In genomic region chr4:6029254-6029653, GRCh38 we compare ENCODE assay signal across 39 cellular contexts. TPM values are rescaled to one million over a fixed set of nuclear protein-coding genes. Genes with fewer than 3 reads are reported as not detected.
"Had no signal": no experiment of that assay in that cellular context is flagged by ENCODE, and none has a peak within 500 bp of the region (broad histone marks: within the 10 kb centered on the region; RNA-seq: fewer than 3 reads in every experiment).

No MANE protein-coding gene starts in this region.

- H3K36me3 ChIP-seq: brain microvascular endothelial cell had no signal

- FAIRE-seq: RCC 7860 had no signal

- H3K27ac ChIP-seq: brain microvascular endothelial cell, KMS-11, PC-9, RWPE1, VCaP had no signal

- H3K9ac ChIP-seq: KMS-11 had no signal

- H3K27me3 ChIP-seq: brain microvascular endothelial cell had no signal

- DNase-seq: activated CD4-positive, alpha-beta T cell treated with anti-CD3 and anti-CD28 coated beads for 1 hour; activated CD4-positive, alpha-beta T cell treated with anti-CD3 and anti-CD28 coated beads for 48 hours; activated CD4-positive, CD25-positive, alpha-beta regulatory T cell; activated CD8-positive, alpha-beta T cell treated with anti-CD3 and anti-CD28 coated beads for 36 hours; activated effector memory CD4-positive, alpha-beta T cell treated with anti-CD3 and anti-CD28 coated beads, Interleukin-2, amount 50 U/mL, for 16 hours; activated naive CD4-positive, alpha-beta T cell; activated naive CD4-positive, alpha-beta T cell treated with anti-CD3 and anti-CD28 coated beads, Interleukin-2, amount 50 U/mL, for 16 hours; activated naive CD8-positive, alpha-beta T cell treated with anti-CD3 and anti-CD28 coated beads for 36 hours; activated T-cell treated with anti-CD3 and anti-CD28 coated beads, Interleukin-2, amount 50 U/mL, for 1 hour; activated T-cell treated with anti-CD3 and anti-CD28 coated beads, Interleukin-2, amount 50 U/mL, for 72 hours; amniotic stem cell; brain microvascular endothelial cell; central memory CD4-positive, alpha-beta T cell; MM.1S; MV-4-11; NCI-H1092; NCI-H1417; NCI-H146; NCI-H187; NCI-H2029 treated with DMSO at 0.1 percent for 48 hours; NCI-H2171 treated with DMSO at 0.1 percent for 48 hours; NCI-H2227 treated with DMSO at 0.1 percent for 48 hours; NCI-H446 treated with DMSO at 0.1 percent for 48 hours; NCI-H524; NCI-H69; NK-92 treated with Interleukin-12 subunit alpha and Interleukin-12 subunit beta, amount 100 ng/mL, for 24 hours; PC-9; SIG-M5; SW 1271; T-helper 1 cell; T-helper 2 cell; T-helper 9 cell had no signal

- H3K4me3 ChIP-seq: PC-9 had no signal

- H2AFZ ChIP-seq: PC-9 had no signal

- H3K4me2 ChIP-seq: KMS-11, PC-9 had no signal

RNA-seq across cellular contexts. Expression of gene C4orf50, which starts 11.0 kb away (rescaled TPM):
- total RNA-seq: activated naive CD8-positive, alpha-beta T cell treated with anti-CD3 and anti-CD28 coated beads for 36 hours; LHCN-M2; PC-9; Right ventricle myocardium inferior had no signal
- polyA plus RNA-seq: aorta had no signal
